Comparison of ENCODE assay signal across 15 cellular contexts in genomic region chr3:107621465-107621864, GRCh38.
A peak's percentile ranks its signal among the peaks of the same experiment; 100 is the strongest.
DNase-seq lines count a peak whose midpoint lies in the region; ATAC-seq and TF ChIP-seq lines count a peak whose summit lies in the region.
"Had no signal": no experiment of that assay in that cellular context is flagged by ENCODE, and none has a peak within 500 bp of the region (broad histone marks: within the 10 kb centered on the region; RNA-seq: fewer than 3 reads in every experiment).

No MANE protein-coding gene starts in this region.

- H3K9ac ChIP-seq in BLaER1 (no peak overlapping the region), endocrine pancreas (ENCODE audit: control insufficient read depth, insufficient read depth, low read length) (no peak overlapping the region)

- no peak overlapping the region for H3K4me3 Mint-ChIP-seq in activated CD4-positive, alpha-beta T cell treated with anti-CD3 and anti-CD28 coated beads for 36 hours
- H3K4me3 Mint-ChIP-seq: CD4-positive, alpha-beta T cell; GM23338 had no signal

- intact Hi-C loops in activated CD4-positive, alpha-beta T cell treated with anti-CD3 and anti-CD28 coated beads for 36 hours (cut with DNase I, micrococcal nuclease), result loop anchor here in 1 of 2 experiments (10.0 kb wide), 1 partner anchor 57 kb away; no protein-coding TSS in a partner anchor
- intact Hi-C loops in testis (cut with DNase I; ENCODE audit: low total_unique reads), result no loop called here

- H3K9me3 Mint-ChIP-seq in activated CD4-positive, alpha-beta T cell treated with anti-CD3 and anti-CD28 coated beads for 36 hours (ENCODE audit: low read depth), result no peaks in the 10 kb centered on the region
- H3K9me3 Mint-ChIP-seq: CD4-positive, alpha-beta T cell; GM23338 had no signal

- peak overlapping the region; percentile 3; the same call in 1 of the 2 replicates for H3K4me2 ChIP-seq in BLaER1
- H3K4me2 ChIP-seq: GM23338 had no signal

- no peaks in the 10 kb centered on the region for H3K36me3 ChIP-seq in BLaER1
- H3K36me3 ChIP-seq in endocrine pancreas (ENCODE audit: control insufficient read depth, insufficient read depth, low read length), result no peaks in the 10 kb centered on the region
- no peaks in the 10 kb centered on the region for H3K36me3 ChIP-seq in testis (ENCODE audit: low read depth, missing control alignments)

- H3K4me1 Mint-ChIP-seq in activated CD4-positive, alpha-beta T cell treated with anti-CD3 and anti-CD28 coated beads for 36 hours, result peaks cover 50% of the 10 kb centered on the region

- no peak for TF ChIP-seq CTCF in testis (IDR thresholded peaks at IDR 0.05)

- no peak for ATAC-seq in activated CD4-positive, alpha-beta T cell treated with anti-CD3 and anti-CD28 coated beads for 36 hours
- ATAC-seq in GM21576 (IDR thresholded peaks at IDR 0.05; ENCODE audit: unreplicated experiment), result no peak

- 80 to 81% methylated on average over 3 of the region's 3 CpGs for WGBS in testis, 2 donors

- no peaks in the 10 kb centered on the region for H3K36me3 Mint-ChIP-seq in activated CD4-positive, alpha-beta T cell treated with anti-CD3 and anti-CD28 coated beads for 36 hours (ENCODE audit: low read depth)

- POLR2A ChIA-PET in activated CD4-positive, alpha-beta T cell treated with anti-CD3 and anti-CD28 coated beads for 36 hours (lab: Charles Lee), result no interaction called here

- H3K4me1 ChIP-seq in BLaER1, result peaks cover 17% of the 10 kb centered on the region
- H3K4me1 ChIP-seq in endocrine pancreas (ENCODE audit: control insufficient read depth, insufficient read depth, low read length), result peaks cover 4% of the 10 kb centered on the region
- no peaks in the 10 kb centered on the region for H3K4me1 ChIP-seq in testis

- H3K4me3 ChIP-seq in BLaER1 (no peak overlapping the region), endocrine pancreas (ENCODE audit: control insufficient read depth, insufficient read depth, low read length) (peak overlapping the region; percentile 22), testis (no peak overlapping the region)
- H3K4me3 ChIP-seq: GM23338 had no signal

- no peak for DNase-seq in activated CD4-positive, alpha-beta T cell treated with anti-CD3 and anti-CD28 coated beads for 36 hours
- DNase-seq in activated CD4-positive, alpha-beta T cell treated with anti-CD3 and anti-CD28 coated beads for 4 hours, result no peak
- DNase-seq in MV-4-11 (lab: John Stamatoyannopoulos, UW), result peak; percentile 35
- no peak for DNase-seq in testis
- DNase-seq: 8988T; AML-193; C1 segment of cervical spinal cord; Calu3; CD4-positive, alpha-beta T cell; DMS 273 treated with DMSO at 0.1 percent for 48 hours; H7 had no signal

- no peak overlapping the region for H3K27ac ChIP-seq in BLaER1
- H3K27ac ChIP-seq in testis, result no peak overlapping the region

- H4K20me1 ChIP-seq in BLaER1, result peaks cover 21% of the 10 kb centered on the region; the same call in 1 of the 2 replicates

- peak overlapping the region; percentile 9 for H3K27ac Mint-ChIP-seq in activated CD4-positive, alpha-beta T cell treated with anti-CD3 and anti-CD28 coated beads for 36 hours
- H3K27ac Mint-ChIP-seq: CD4-positive, alpha-beta T cell; GM23338 had no signal

- H3K27me3 Mint-ChIP-seq in activated CD4-positive, alpha-beta T cell treated with anti-CD3 and anti-CD28 coated beads for 36 hours, result no peaks in the 10 kb centered on the region
- H3K27me3 Mint-ChIP-seq: CD4-positive, alpha-beta T cell had no signal

- H3K9me3 ChIP-seq in BLaER1 (no peaks in the 10 kb centered on the region), endocrine pancreas (ENCODE audit: control insufficient read depth, low read length) (no peaks in the 10 kb centered on the region), testis (no peaks in the 10 kb centered on the region)

- CTCF ChIA-PET in activated CD4-positive, alpha-beta T cell treated with anti-CD3 and anti-CD28 coated beads for 36 hours (lab: Charles Lee), result interaction anchor here (0.7 to 0.9 kb wide), 3 partner anchors 15 to 39 kb away, joined by 3 read pairs; no protein-coding TSS in a partner anchor

- H3K27me3 ChIP-seq in BLaER1 (no peaks in the 10 kb centered on the region), endocrine pancreas (ENCODE audit: control insufficient read depth, insufficient read depth, low read length) (no peaks in the 10 kb centered on the region), testis (no peaks in the 10 kb centered on the region)

- TF ChIP-seq POLR2A in testis (IDR thresholded peaks at IDR 0.05), result no peak
